ENCODE assay signal across 23 cellular contexts in the genomic region with DNA sequence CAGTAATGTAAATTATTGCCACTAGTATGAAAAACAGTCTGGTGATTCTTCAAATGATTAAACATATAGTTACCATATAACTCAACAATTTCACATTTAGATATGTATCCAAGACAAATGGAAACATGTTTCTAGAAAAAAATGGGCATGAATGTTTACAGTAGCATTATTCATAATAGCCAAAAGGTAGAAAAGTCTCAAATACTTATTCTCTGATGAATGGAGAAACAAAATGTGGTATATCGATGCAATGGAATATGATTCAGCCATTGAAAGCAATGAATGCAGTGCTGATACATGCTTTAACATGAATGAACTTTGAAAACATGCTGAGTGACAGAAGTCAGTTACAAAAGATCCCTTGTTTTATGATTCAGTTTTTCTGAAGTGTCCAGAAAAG.
A peak's percentile ranks its signal among the peaks of the same experiment; 100 is the strongest.
DNase-seq lines count a peak whose midpoint lies in the region; ATAC-seq, FAIRE-seq and TF ChIP-seq lines count a peak whose summit lies in the region.
"Had no signal": no experiment of that assay in that cellular context is flagged by ENCODE, and none has a peak within 500 bp of the region (broad histone marks: within the 10 kb centered on the region; RNA-seq: fewer than 3 reads in every experiment).

No MANE protein-coding gene starts in this region.

- no peak for DNase-seq in CD14-positive monocyte (ENCODE audit: low spot score)
- no peak for DNase-seq in RWPE2 (ENCODE audit: low spot score)
- DNase-seq in epithelial cell of esophagus (ENCODE audit: low read depth) = peak; percentile 87
- peak; percentile 19 for DNase-seq in keratinocyte (ENCODE audit: low read depth, low spot score)
- DNase-seq in activated CD8-positive, alpha-beta memory T cell treated with anti-CD3 and anti-CD28 coated beads, Interleukin-2, amount 50 U/mL, for 48 hours = no peak
- DNase-seq in stimulated activated CD4-positive, alpha-beta T cell treated with anti-CD3 and anti-CD28 coated beads, Interleukin-4, amount 100 ng/mL, for 24 hours = no peak
- DNase-seq: 8988T; ACHN; AML-193; BE2C; Calu3; CD4-positive, alpha-beta memory T cell; COR-L47; DMS153; DND-41; GDM1; H9 had no signal

- intact Hi-C loops in CD14-positive monocyte (cut with micrococcal nuclease) = no loop called here

- no peaks in the 10 kb centered on the region for H3K27me3 Mint-ChIP-seq in CD14-positive monocyte (ENCODE audit: low read depth in 3 of 3)
- H3K27me3 Mint-ChIP-seq: CD4-positive, alpha-beta memory T cell had no signal

- ATAC-seq in RWPE2 (ENCODE audit: low read depth) (peak; percentile 40; the same call in 1 of the 3 replicates), GM18907 (IDR thresholded peaks at IDR 0.05; ENCODE audit: unreplicated experiment) (no peak)
- ATAC-seq: A549, GM12878, GM23338, HCT116 had no signal

- no peaks in the 10 kb centered on the region for H3K79me2 ChIP-seq in keratinocyte (ENCODE audit: control insufficient read depth, insufficient read depth, low read length)

- H3K36me3 Mint-ChIP-seq in CD14-positive monocyte = no peaks in the 10 kb centered on the region
- H3K36me3 Mint-ChIP-seq: CD4-positive, alpha-beta memory T cell had no signal

- H3K9ac ChIP-seq in keratinocyte (ENCODE audit: control insufficient read depth, extremely low read depth, insufficient read depth, low read length) = no peak overlapping the region
- H3K9ac ChIP-seq: BLaER1 treated with 17β-estradiol and CSF1 and Interleukin-3, amounts not matched to agents 10 nM and 100 nM had no signal

- no peak overlapping the region for H2AFZ ChIP-seq in keratinocyte (ENCODE audit: control insufficient read depth, low read length)
- H2AFZ ChIP-seq: GM23338 had no signal

- H3K27ac ChIP-seq in RWPE2 (ENCODE audit: poor library complexity, severe bottlenecking) (no peak overlapping the region), keratinocyte (ENCODE audit: control insufficient read depth, insufficient read depth, low read length) (peak overlapping the region; percentile 24)
- H3K27ac ChIP-seq: A549 had no signal

- H3K9me3 Mint-ChIP-seq in CD14-positive monocyte = peaks cover 0 to 14% (median 10%) of the 10 kb centered on the region in 7 donors

- peak overlapping the region; percentile 83 to 99 (median 94) for H3K27ac Mint-ChIP-seq in CD14-positive monocyte
- H3K27ac Mint-ChIP-seq: CD4-positive, alpha-beta memory T cell; GM23338; H9 had no signal

- H3K4me3 ChIP-seq in RWPE2 (ENCODE audit: severe bottlenecking) = no peak overlapping the region
- no peak overlapping the region for H3K4me3 ChIP-seq in epithelial cell of esophagus (ENCODE audit: low read length)
- no peak overlapping the region for H3K4me3 ChIP-seq in keratinocyte (ENCODE audit: control insufficient read depth in 2 of 3, extremely low read depth in 1 of 3, insufficient read depth in 2 of 3, low read depth in 1 of 3, low read length in 3 of 3)
- H3K4me3 ChIP-seq: A549; BLaER1 treated with 17β-estradiol and CSF1 and Interleukin-3, amounts not matched to agents 10 nM and 100 nM; GM12878; GM23338 had no signal

- peaks cover 47% of the 10 kb centered on the region for H3K4me1 Mint-ChIP-seq in CD14-positive monocyte
- H3K4me1 Mint-ChIP-seq: CD4-positive, alpha-beta memory T cell; GM23338; H9 had no signal

- H3K9me3 ChIP-seq in RWPE2 (ENCODE audit: severe bottlenecking) = no peaks in the 10 kb centered on the region
- H3K9me3 ChIP-seq in keratinocyte (ENCODE audit: control insufficient read depth, low read depth, low read length) = no peaks in the 10 kb centered on the region
- H3K9me3 ChIP-seq: BE2C had no signal

- TF ChIP-seq CTCF in CD14-positive monocyte (IDR thresholded peaks at IDR 0.05) = no peak
- TF ChIP-seq CTCF in RWPE2 (IDR thresholded peaks at IDR 0.05; ENCODE audit: poor library complexity, severe bottlenecking) = no peak
- TF ChIP-seq CTCF in epithelial cell of esophagus (IDR thresholded peaks at IDR 0.05; ENCODE audit: insufficient read depth, low read depth, low read length, missing control alignments) = no peak
- TF ChIP-seq CTCF in keratinocyte (optimal IDR thresholded peaks at IDR 0.05 in 1 of 3, IDR thresholded peaks at IDR 0.05 in 1 of 3, conservative IDR thresholded peaks at IDR 0.05 in 1 of 3; ENCODE audit: extremely low read depth in 1 of 3, insufficient read depth in 2 of 3, low read length in 3 of 3) = no peak

- H3K36me3 ChIP-seq in RWPE2 (ENCODE audit: low read depth) (no peaks in the 10 kb centered on the region), keratinocyte (ENCODE audit: control insufficient read depth in 2 of 2, extremely low read depth in 1 of 2, insufficient read depth in 2 of 2, low read length in 2 of 2) (no peaks in the 10 kb centered on the region)
- H3K36me3 ChIP-seq: BE2C; BLaER1 treated with 17β-estradiol and CSF1 and Interleukin-3, amounts not matched to agents 10 nM and 100 nM had no signal

- H3K4me1 ChIP-seq in RWPE2 (ENCODE audit: insufficient read depth, poor library complexity, severe bottlenecking) (peaks cover 4% of the 10 kb centered on the region), keratinocyte (ENCODE audit: control insufficient read depth, extremely low read depth, insufficient read depth, low read length) (no peaks in the 10 kb centered on the region)
- H3K4me1 ChIP-seq: A549, BE2C had no signal

- H3K9me1 ChIP-seq in keratinocyte (ENCODE audit: control insufficient read depth, extremely low read depth, insufficient read depth, low read length) = no peaks in the 10 kb centered on the region

- peak; percentile 69 for FAIRE-seq in keratinocyte (lab: Jason Lieb, UNC)
- FAIRE-seq: A549, GM12878 had no signal

- H4K20me1 ChIP-seq in keratinocyte (ENCODE audit: control insufficient read depth, extremely low read depth, insufficient read depth, low read length) = no peaks in the 10 kb centered on the region
- H4K20me1 ChIP-seq: BLaER1 treated with 17β-estradiol and CSF1 and Interleukin-3, amounts not matched to agents 10 nM and 100 nM had no signal

- no peak overlapping the region for H3K4me3 Mint-ChIP-seq in CD14-positive monocyte
- H3K4me3 Mint-ChIP-seq: CD4-positive, alpha-beta memory T cell; GM23338; H9 had no signal

- no peak overlapping the region for H3K4me2 ChIP-seq in keratinocyte (ENCODE audit: control insufficient read depth, extremely low read depth, insufficient read depth, low read depth, low read length)
- H3K4me2 ChIP-seq: A549, GM23338 had no signal

- H3K27me3 ChIP-seq in RWPE2 (ENCODE audit: insufficient read depth, poor library complexity, severe bottlenecking) (no peaks in the 10 kb centered on the region), keratinocyte (ENCODE audit: control insufficient read depth, extremely low read depth, insufficient read depth, low read length) (no peaks in the 10 kb centered on the region)
- H3K27me3 ChIP-seq: BE2C; BLaER1 treated with 17β-estradiol and CSF1 and Interleukin-3, amounts not matched to agents 10 nM and 100 nM had no signal

- dilution Hi-C loops in keratinocyte (cut with MboI; ENCODE audit: extremely low pct_ligation_motif_present, low sequenced_read_pairs) = no loop called here

Comparison
In these comparisons a context has a peak if more than half of its experiments do, and no peak if none do; other contexts are left out.
1. DNase-seq: peak in epithelial cell of esophagus (single experiment) and keratinocyte (single experiment); none in CD14-positive monocyte (single experiment), RWPE2 (single experiment), activated CD8-positive, alpha-beta memory T cell treated with anti-CD3 and anti-CD28 coated beads, Interleukin-2, amount 50 U/mL, for 48 hours (single experiment) and stimulated activated CD4-positive, alpha-beta T cell treated with anti-CD3 and anti-CD28 coated beads, Interleukin-4, amount 100 ng/mL, for 24 hours (single experiment).